Comparison of ENCODE assay signal across 6 cellular contexts in the genomic region with DNA sequence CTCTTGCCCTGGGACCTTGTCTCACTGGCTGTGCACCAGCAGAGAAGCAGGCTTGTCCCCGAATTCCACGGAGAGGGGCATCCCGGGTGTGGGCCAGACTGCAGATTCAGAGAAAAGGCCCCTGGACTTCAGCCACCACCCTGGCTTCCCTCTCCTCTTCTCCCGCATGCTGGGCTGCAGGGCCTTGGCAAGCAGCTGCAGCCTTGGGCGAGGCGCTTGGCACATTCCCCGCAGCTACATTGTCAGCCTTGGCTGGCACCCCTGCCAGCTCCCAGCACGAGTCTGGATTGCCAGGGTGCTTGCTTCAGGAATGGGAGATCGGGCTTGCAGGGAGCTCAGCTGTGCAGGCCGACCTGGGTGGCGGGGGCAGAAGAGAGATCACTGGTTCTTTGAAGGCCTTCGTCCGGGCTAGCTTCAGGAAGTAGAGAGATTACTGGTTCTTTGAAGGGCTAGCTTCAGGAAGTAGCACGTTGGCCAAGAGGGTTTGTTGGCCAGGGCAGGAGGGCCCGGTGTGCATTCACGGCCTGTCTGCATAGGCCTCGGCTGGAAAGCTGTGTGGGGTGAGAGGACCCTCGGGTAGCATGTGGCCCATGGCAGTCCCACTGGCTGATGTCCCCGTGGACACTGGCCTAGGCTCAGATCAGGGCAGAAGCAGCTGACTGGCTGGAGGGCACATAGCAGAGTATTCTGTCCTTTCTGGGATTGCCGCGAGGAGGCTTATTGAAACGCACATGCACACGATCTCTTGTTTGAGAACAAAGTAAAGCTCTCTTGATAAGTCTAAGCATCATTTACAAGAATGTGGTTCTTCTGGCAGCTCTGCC. TPM values are rescaled to one million over a fixed set of nuclear protein-coding genes. Genes with fewer than 3 reads are reported as not detected.
DNase-seq lines count a peak whose midpoint lies in the region; ATAC-seq and TF ChIP-seq lines count a peak whose summit lies in the region.

No MANE protein-coding gene starts in this region.

- TF ChIP-seq CTCF in ovary (IDR thresholded peaks at IDR 0.05): no peak

- ATAC-seq in HG03175 (IDR thresholded peaks at IDR 0.05; ENCODE audit: unreplicated experiment): no peak

- H3K9me3 ChIP-seq in ovary: no peaks in the 10 kb centered on the region

- intact Hi-C loops in ovary (cut with DNase I): no loop called here

- peak overlapping the region; percentile 33 for H3K4me3 Mint-ChIP-seq in activated naive CD4-positive, alpha-beta T cell treated with anti-CD3 and anti-CD28 coated beads, Interleukin-2, amount 50 U/mL, for 24 hours

- H3K4me1 ChIP-seq in ovary (ENCODE audit: insufficient read depth): no peaks in the 10 kb centered on the region

- WGBS in ovary, 3 donors: 55 to 57% (median 56%) methylated on average over 23 of the region's 23 CpGs

- peak overlapping the region; percentile 60 for H3K27ac ChIP-seq in cingulate gyrus (ENCODE audit: low read depth, low read length)
- peak overlapping the region; percentile 30 to 75 for H3K27ac ChIP-seq in ovary

- peaks cover 25% of the 10 kb centered on the region for H3K4me1 Mint-ChIP-seq in activated naive CD4-positive, alpha-beta T cell treated with anti-CD3 and anti-CD28 coated beads, Interleukin-2, amount 50 U/mL, for 24 hours

- no peak for TF ChIP-seq POLR2A in ovary (IDR thresholded peaks at IDR 0.05)

- H3K36me3 Mint-ChIP-seq in activated naive CD4-positive, alpha-beta T cell treated with anti-CD3 and anti-CD28 coated beads, Interleukin-2, amount 50 U/mL, for 24 hours: peaks cover 7% of the 10 kb centered on the region

- H3K4me3 ChIP-seq in ovary: peak overlapping the region; percentile 18

- peak overlapping the region; percentile 41 for H3K27ac Mint-ChIP-seq in activated naive CD4-positive, alpha-beta T cell treated with anti-CD3 and anti-CD28 coated beads, Interleukin-2, amount 50 U/mL, for 24 hours

- H3K9me3 Mint-ChIP-seq in activated naive CD4-positive, alpha-beta T cell treated with anti-CD3 and anti-CD28 coated beads, Interleukin-2, amount 50 U/mL, for 24 hours: no peaks in the 10 kb centered on the region

- DNase-seq in activated naive CD4-positive, alpha-beta T cell treated with Interleukin-2 at 50 U/mL for 16 hours: no peak
- DNase-seq in ovary (peak in 3 of 5 donors; percentile 49 to 56 (median 50)), NCI-H187 (lab: John Stamatoyannopoulos, UW) (no peak)

- H3K27me3 Mint-ChIP-seq in activated naive CD4-positive, alpha-beta T cell treated with anti-CD3 and anti-CD28 coated beads, Interleukin-2, amount 50 U/mL, for 24 hours: no peaks in the 10 kb centered on the region

- TF ChIP-seq EP300 in ovary (IDR thresholded peaks at IDR 0.05): no peak

- H3K27me3 ChIP-seq in ovary: no peaks in the 10 kb centered on the region

- no peaks in the 10 kb centered on the region for H3K36me3 ChIP-seq in ovary

RNA-seq across cellular contexts. Expression of gene ABCD1, which starts 2.7 kb away (rescaled TPM):
- 10 to 100 TPM in 1 of 7 donors, 1 to 10 TPM in 6; 6.1 to 11.1 (median 9.1) TPM for total RNA-seq in ovary
- polyA plus RNA-seq in ovary: 1 to 10 TPM; 1.4 to 5.1 TPM

RNA-seq across cellular contexts. Expression of gene BCAP31, which starts 3.1 kb away (rescaled TPM):
- 100 to 1,000 TPM in 5 of 7 donors, 10 to 100 TPM in 2; 53.7 to 146 (median 126) TPM for total RNA-seq in ovary
- 100 to 1,000 TPM; 151 to 195 TPM for polyA plus RNA-seq in ovary

RNA-seq across cellular contexts. Expression of gene PLXNB3, which starts 36.7 kb away (rescaled TPM):
- 1 to 10 TPM in 3 of 7 donors, under 1 TPM in 4; 0.46 to 5.0 (median 0.95) TPM for total RNA-seq in ovary
- polyA plus RNA-seq in ovary: 1 to 10 TPM in 1 of 2 donors, under 1 TPM in 1; 0.79 to 3.6 TPM

RNA-seq across cellular contexts. Expression of gene SLC6A8, which starts 39.6 kb away (rescaled TPM):
- total RNA-seq in ovary: 10 to 100 TPM in 5 of 7 donors, 1 to 10 TPM in 2; 6.3 to 23.5 (median 16.3) TPM
- 10 to 100 TPM in 1 of 2 donors, 1 to 10 TPM in 1; 7.5 to 10.0 TPM for polyA plus RNA-seq in ovary

RNA-seq across cellular contexts. Expression of gene SRPK3, which starts 53.5 kb away (rescaled TPM):
- total RNA-seq in ovary: 1 to 10 TPM; 1.1 to 2.1 (median 1.6) TPM
- polyA plus RNA-seq in ovary: under 1 TPM; 0.25 to 0.65 TPM

Comparison
In these comparisons a context has a peak if more than half of its experiments do, and no peak if none do; other contexts are left out.
1. DNase-seq: peak in ovary (3 of 5); none in activated naive CD4-positive, alpha-beta T cell treated with Interleukin-2 at 50 U/mL for 16 hours (single experiment) and NCI-H187 (0 of 2).